In the genomic region with DNA sequence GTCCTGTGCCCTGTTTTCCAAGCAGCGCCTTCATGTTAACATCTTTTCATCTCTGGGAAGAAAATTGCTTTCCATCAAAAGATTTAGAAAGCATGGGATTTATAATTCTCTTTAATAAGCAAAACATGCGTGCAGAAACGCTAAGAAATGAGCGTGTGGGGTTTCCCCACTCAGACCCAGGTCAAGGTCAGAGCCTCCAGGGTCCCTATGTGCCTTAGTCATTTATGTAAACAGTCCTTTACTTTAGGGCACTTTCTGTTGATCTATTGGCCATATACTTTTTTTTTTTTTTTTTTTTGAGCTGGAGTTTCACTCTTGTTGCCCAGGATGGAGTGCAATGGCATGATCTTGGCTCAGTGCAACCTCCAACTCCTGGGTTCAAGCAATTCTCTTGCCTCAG, we compare ENCODE assay signal across 26 cellular contexts.
DNase-seq lines count a peak whose midpoint lies in the region; ATAC-seq and TF ChIP-seq lines count a peak whose summit lies in the region.
"Had no signal": no experiment of that assay in that cellular context is flagged by ENCODE, and none has a peak within 500 bp of the region (broad histone marks: within the 10 kb centered on the region; RNA-seq: fewer than 3 reads in every experiment).

No MANE protein-coding gene starts in this region.

- H3K4me3 ChIP-seq in SK-N-SH (ENCODE audit: low read depth in 2 of 2, low read length in 1 of 2) (no peak overlapping the region), GM23248 (no peak overlapping the region), HAP-1 (no peak overlapping the region), adrenal gland (no peak overlapping the region)
- H3K4me3 ChIP-seq: PC-9 had no signal

- DNase-seq in SK-N-SH (no peak), GM23248 (no peak), chondrocyte (ENCODE audit: low spot score) (no peak), superior temporal gyrus (ENCODE audit: extremely low spot score) (peak; percentile 51), HAP-1 (ENCODE audit: low spot score in 2 of 2) (no peak), adrenal gland (no peak)
- no peak for DNase-seq in activated naive CD4-positive, alpha-beta T cell treated with Interleukin-2 at 50 U/mL for 16 hours
- DNase-seq: ACHN; Calu3; CD8-positive, alpha-beta memory T cell; DMS79 treated with DMSO at 0.1 percent for 48 hours; H7; MM.1S; NCI-H1694; NCI-H2029 treated with DMSO at 0.1 percent for 48 hours; NCI-H446 treated with DMSO at 0.1 percent for 48 hours; NCI-H526; PC-9; RPMI8226; SHP77 had no signal

- H3K36me3 Mint-ChIP-seq in chondrocyte (ENCODE audit: low read depth) = no peaks in the 10 kb centered on the region
- H3K36me3 Mint-ChIP-seq: CD14-positive monocyte; CD8-positive, alpha-beta memory T cell; IgD-negative memory B cell had no signal

- H4K20me1 ChIP-seq in SK-N-SH (ENCODE audit: insufficient read depth) (no peaks in the 10 kb centered on the region), GM23248 (ENCODE audit: insufficient read depth) (no peaks in the 10 kb centered on the region)

- 89% methylated on average over 4 of the region's 4 CpGs for WGBS in SK-N-SH (ENCODE audit: low lambda C conversion rate)
- WGBS in GM23248 (ENCODE audit: low coverage in 1 of 2, low lambda C conversion rate in 2 of 2, missing lambda C conversion rate in 2 of 2), 2 experiments = 96 to 97% methylated on average over 4 of the region's 4 CpGs
- WGBS in adrenal gland, 4 donors = 85 to 89% (median 88%) methylated on average over 4 of the region's 4 CpGs

- H3K79me2 ChIP-seq in SK-N-SH (ENCODE audit: insufficient read depth) (no peaks in the 10 kb centered on the region), GM23248 (ENCODE audit: insufficient read depth) (no peaks in the 10 kb centered on the region)

- no peak overlapping the region for H3K4me3 Mint-ChIP-seq in chondrocyte (ENCODE audit: unreplicated experiment)
- H3K4me3 Mint-ChIP-seq: CD14-positive monocyte; CD8-positive, alpha-beta memory T cell; IgD-negative memory B cell had no signal

- no peak for ATAC-seq in SK-N-SH treated with all-trans-retinoic acid at 6 μM for 48 hours

- H3K27ac ChIP-seq in SK-N-SH (ENCODE audit: low read depth in 2 of 2, low read length in 1 of 2) (peak overlapping the region in 1 of 2 experiments; percentile 74; a peak in 3 of 4 replicates), GM23248 (peak overlapping the region; percentile 19; the same call in 1 of the 2 replicates), adrenal gland (no peak overlapping the region)
- H3K27ac ChIP-seq: 22Rv1, KMS-11, PC-9 had no signal

- no peak for TF ChIP-seq RAD21 in SK-N-SH (IDR thresholded peaks at IDR 0.05; ENCODE audit: low read length)

- H3K4me1 ChIP-seq in SK-N-SH (ENCODE audit: control insufficient read depth in 1 of 2, insufficient read depth in 2 of 2, low read depth in 1 of 2, low read length in 1 of 2) = peaks cover 26 to 44% of the 10 kb centered on the region in 2 experiments
- H3K4me1 ChIP-seq in GM23248 (ENCODE audit: insufficient read depth) = peaks cover 49% of the 10 kb centered on the region
- no peaks in the 10 kb centered on the region for H3K4me1 ChIP-seq in HAP-1
- H3K4me1 ChIP-seq in adrenal gland (replicated peaks in 1 of 2) = peaks cover 0 to 9% of the 10 kb centered on the region in 2 donors

- CTCF ChIA-PET in SK-N-SH (lab: Yijun Ruan, JAX) = no interaction called here

- H3K4me1 Mint-ChIP-seq in chondrocyte (ENCODE audit: low read depth) = peaks cover 47% of the 10 kb centered on the region
- H3K4me1 Mint-ChIP-seq: CD14-positive monocyte; CD8-positive, alpha-beta memory T cell had no signal

- H3K9me2 ChIP-seq in SK-N-SH (no peaks in the 10 kb centered on the region), GM23248 (ENCODE audit: insufficient read depth) (no peaks in the 10 kb centered on the region)

- in situ Hi-C loops in GM23248 (cut with MboI) = no loop called here
- in situ Hi-C loops in HAP-1 (cut with MboI; ENCODE audit: low sequenced_read_pairs) = no loop called here

- POLR2A ChIA-PET in SK-N-SH (lab: Yijun Ruan, JAX) = interaction anchor here (1.0 kb wide), 1 partner anchor 75 kb away, joined by 3 read pairs; no protein-coding TSS in a partner anchor

- peak overlapping the region; percentile 84 for H3K27ac Mint-ChIP-seq in chondrocyte (ENCODE audit: unreplicated experiment)
- H3K27ac Mint-ChIP-seq: CD14-positive monocyte; CD8-positive, alpha-beta memory T cell; IgD-negative memory B cell had no signal

- H3K9me3 ChIP-seq in SK-N-SH (no peaks in the 10 kb centered on the region), GM23248 (ENCODE audit: low read depth) (no peaks in the 10 kb centered on the region), HAP-1 (no peaks in the 10 kb centered on the region), adrenal gland (replicated peaks in 1 of 3) (no peaks in the 10 kb centered on the region)
- H3K9me3 ChIP-seq: BE2C had no signal

- no peaks in the 10 kb centered on the region for H3K9me3 Mint-ChIP-seq in chondrocyte (ENCODE audit: low read depth)
- H3K9me3 Mint-ChIP-seq: IgD-negative memory B cell had no signal

- H3K4me2 ChIP-seq in SK-N-SH (peak overlapping the region; percentile 65), GM23248 (ENCODE audit: unreplicated experiment) (peak overlapping the region; percentile 69)
- H3K4me2 ChIP-seq: KMS-11, PC-9 had no signal

- intact Hi-C loops in adrenal gland (cut with DNase I) = no loop called here

- TF ChIP-seq EP300 in SK-N-SH (IDR thresholded peaks at IDR 0.05; ENCODE audit: borderline replicate concordance in 1 of 2, low read depth in 1 of 2, low read length in 1 of 2) = no peak

- H3K27me3 Mint-ChIP-seq in chondrocyte (ENCODE audit: low read depth) = peaks cover 11% of the 10 kb centered on the region

- H3K9ac ChIP-seq in SK-N-SH (no peak overlapping the region), GM23248 (no peak overlapping the region)
- H3K9ac ChIP-seq: KMS-11 had no signal

- H3F3A ChIP-seq in SK-N-SH (replicated peaks; ENCODE audit: insufficient read depth) = peaks cover 23% of the 10 kb centered on the region
- peaks cover 35% of the 10 kb centered on the region for H3F3A ChIP-seq in GM23248 (ENCODE audit: insufficient read depth)

- H2AFZ ChIP-seq in SK-N-SH (ENCODE audit: low read depth) (no peak overlapping the region), GM23248 (no peak overlapping the region)
- H2AFZ ChIP-seq: PC-9 had no signal

- TF ChIP-seq CTCF in SK-N-SH (IDR thresholded peaks at IDR 0.05) = no peak
- TF ChIP-seq CTCF in chondrocyte (IDR thresholded peaks at IDR 0.05) = no peak
- no peak for TF ChIP-seq CTCF in adrenal gland (IDR thresholded peaks at IDR 0.05)

- no peaks in the 10 kb centered on the region for H3K36me3 ChIP-seq in SK-N-SH (replicated peaks in 1 of 2; ENCODE audit: control insufficient read depth in 1 of 2, insufficient read depth in 2 of 2, low read length in 1 of 2)
- H3K36me3 ChIP-seq in GM23248 (ENCODE audit: low read depth) = no peaks in the 10 kb centered on the region
- H3K36me3 ChIP-seq in HAP-1 (replicated peaks) = no peaks in the 10 kb centered on the region
- no peaks in the 10 kb centered on the region for H3K36me3 ChIP-seq in adrenal gland (replicated peaks in 1 of 2)
- H3K36me3 ChIP-seq: BE2C had no signal

- no peak for TF ChIP-seq POLR2A in adrenal gland (IDR thresholded peaks at IDR 0.05)

- H3K27me3 ChIP-seq in SK-N-SH (ENCODE audit: insufficient read depth) (no peaks in the 10 kb centered on the region), GM23248 (replicated peaks; ENCODE audit: insufficient read depth) (no peaks in the 10 kb centered on the region), HAP-1 (ENCODE audit: low read depth) (no peaks in the 10 kb centered on the region), adrenal gland (no peaks in the 10 kb centered on the region)
- H3K27me3 ChIP-seq: BE2C had no signal

TF ChIP-seq in SK-N-SH, 30 proteins besides CTCF, POLR2A, EP300 and RAD21:
- TF ChIP-seq CHD2 (IDR thresholded peaks at IDR 0.05; ENCODE audit: low read length, partially characterized antibody) (no peak), EZH2phosphoT487 (IDR thresholded peaks at IDR 0.05; ENCODE audit: borderline replicate concordance, low read depth) (no peak)

TF ChIP-seq in SK-N-SH treated with all-trans-retinoic acid at 6 μM for 48 hours, 23 proteins besides CTCF, POLR2A, EP300 and RAD21:
- TF ChIP-seq PPARA (CRISPR knock-in tag; IDR thresholded peaks at IDR 0.05; ENCODE audit: borderline replicate concordance) (no peak), TOX (CRISPR knock-in tag; IDR thresholded peaks at IDR 0.05; ENCODE audit: borderline replicate concordance) (no peak), ARNTL (CRISPR knock-in tag; IDR thresholded peaks at IDR 0.05; ENCODE audit: borderline replicate concordance, low read depth) (no peak), TCF4 (CRISPR knock-in tag; IDR thresholded peaks at IDR 0.05; ENCODE audit: borderline replicate concordance) (no peak), ZNF8 (CRISPR knock-in tag; IDR thresholded peaks at IDR 0.05) (no peak), BACH2 (CRISPR knock-in tag; IDR thresholded peaks at IDR 0.05; ENCODE audit: borderline replicate concordance) (no peak), POU6F1 (CRISPR knock-in tag; IDR thresholded peaks at IDR 0.05; ENCODE audit: borderline replicate concordance, low read depth) (no peak)
TF ChIP-seq in SK-N-SH treated with all-trans-retinoic acid at 6 μM for 48 hours: peak in this region for 0.
